Comparison of ENCODE assay signal across 1 cellular context in the genomic region with DNA sequence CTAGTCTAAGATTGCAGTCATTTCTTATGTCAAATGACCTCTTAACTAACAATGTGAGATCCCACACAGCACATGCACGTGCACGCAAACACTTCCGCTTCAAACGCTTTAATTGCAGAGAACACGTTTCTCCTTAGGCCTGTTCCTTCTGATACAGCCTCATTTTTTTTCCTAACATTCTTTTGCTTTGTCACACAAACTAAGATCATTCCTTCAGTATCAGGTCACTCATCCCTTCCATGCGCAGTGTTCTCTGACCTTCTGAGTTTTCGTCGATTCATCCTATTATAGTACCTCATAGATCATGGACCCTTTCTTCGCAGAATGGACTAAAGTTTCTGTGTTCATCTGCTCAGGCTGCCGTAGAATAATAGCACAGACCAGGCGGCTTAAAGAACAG.
TF ChIP-seq lines count a peak whose summit lies in the region.

No MANE protein-coding gene starts in this region.

TF ChIP-seq in H1, 55 proteins besides CTCF, POLR2A, EP300 and RAD21:
- TF ChIP-seq BACH1 (IDR thresholded peaks at IDR 0.05; ENCODE audit: low read length) = no peak
- TF ChIP-seq KDM4A (IDR thresholded peaks at IDR 0.05; ENCODE audit: low read depth, low read length, severe bottlenecking) = no peak
- no peak for TF ChIP-seq SAP30 (IDR thresholded peaks at IDR 0.05; ENCODE audit: insufficient read depth, insufficient replicate concordance, low read length)
- no peak for TF ChIP-seq MAFK (IDR thresholded peaks at IDR 0.05; ENCODE audit: low read depth, low read length)
- TF ChIP-seq, protein P1, sequence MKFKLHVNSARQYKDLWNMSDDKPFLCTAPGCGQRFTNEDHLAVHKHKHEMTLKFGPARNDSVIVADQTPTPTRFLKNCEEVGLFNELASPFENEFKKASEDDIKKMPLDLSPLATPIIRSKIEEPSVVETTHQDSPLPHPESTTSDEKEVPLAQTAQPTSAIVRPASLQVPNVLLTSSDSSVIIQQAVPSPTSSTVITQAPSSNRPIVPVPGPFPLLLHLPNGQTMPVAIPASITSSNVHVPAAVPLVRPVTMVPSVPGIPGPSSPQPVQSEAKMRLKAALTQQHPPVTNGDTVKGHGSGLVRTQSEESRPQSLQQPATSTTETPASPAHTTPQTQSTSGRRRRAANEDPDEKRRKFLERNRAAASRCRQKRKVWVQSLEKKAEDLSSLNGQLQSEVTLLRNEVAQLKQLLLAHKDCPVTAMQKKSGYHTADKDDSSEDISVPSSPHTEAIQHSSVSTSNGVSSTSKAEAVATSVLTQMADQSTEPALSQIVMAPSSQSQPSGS (IDR thresholded peaks at IDR 0.05; ENCODE audit: low read length) = no peak
- TF ChIP-seq BRCA1 (IDR thresholded peaks at IDR 0.05; ENCODE audit: low read depth, low read length) = no peak
- TF ChIP-seq CBX8 (IDR thresholded peaks at IDR 0.05; ENCODE audit: borderline replicate concordance, low read depth, low read length) = no peak
- no peak for TF ChIP-seq RBBP5 (IDR thresholded peaks at IDR 0.05; ENCODE audit: borderline replicate concordance, low read depth, low read length)
- TF ChIP-seq NANOG (IDR thresholded peaks at IDR 0.05; ENCODE audit: insufficient read depth, low read depth, low read length, poor library complexity, severe bottlenecking) = no peak
- no peak for TF ChIP-seq SP4 (IDR thresholded peaks at IDR 0.05; ENCODE audit: low read length)
- TF ChIP-seq KDM1A (IDR thresholded peaks at IDR 0.05; ENCODE audit: borderline replicate concordance, low read length) = no peak
- no peak for TF ChIP-seq ZNF274 (IDR thresholded peaks at IDR 0.05; ENCODE audit: borderline replicate concordance, extremely low read depth, low read length)
- TF ChIP-seq ASH2L (IDR thresholded peaks at IDR 0.05; ENCODE audit: low read length) = no peak
- no peak for TF ChIP-seq JUND (IDR thresholded peaks at IDR 0.05; ENCODE audit: low read length)
- no peak for TF ChIP-seq RNF2 (IDR thresholded peaks at IDR 0.05; ENCODE audit: borderline replicate concordance, low read depth, low read length, missing control alignments, poor library complexity, severe bottlenecking)
- TF ChIP-seq TBP (IDR thresholded peaks at IDR 0.05; ENCODE audit: low read depth, low read length) = no peak
- no peak for TF ChIP-seq CREB1 (IDR thresholded peaks at IDR 0.05)
- TF ChIP-seq BCL11A (IDR thresholded peaks at IDR 0.05; ENCODE audit: low read depth in 2 of 2, low read length in 2 of 2) = no peak
- no peak for TF ChIP-seq TAF7 (optimal IDR thresholded peaks at IDR 0.05; ENCODE audit: borderline replicate concordance, low read depth, low read length)
